ENCODE assay signal across 1 cellular context in the genomic region with DNA sequence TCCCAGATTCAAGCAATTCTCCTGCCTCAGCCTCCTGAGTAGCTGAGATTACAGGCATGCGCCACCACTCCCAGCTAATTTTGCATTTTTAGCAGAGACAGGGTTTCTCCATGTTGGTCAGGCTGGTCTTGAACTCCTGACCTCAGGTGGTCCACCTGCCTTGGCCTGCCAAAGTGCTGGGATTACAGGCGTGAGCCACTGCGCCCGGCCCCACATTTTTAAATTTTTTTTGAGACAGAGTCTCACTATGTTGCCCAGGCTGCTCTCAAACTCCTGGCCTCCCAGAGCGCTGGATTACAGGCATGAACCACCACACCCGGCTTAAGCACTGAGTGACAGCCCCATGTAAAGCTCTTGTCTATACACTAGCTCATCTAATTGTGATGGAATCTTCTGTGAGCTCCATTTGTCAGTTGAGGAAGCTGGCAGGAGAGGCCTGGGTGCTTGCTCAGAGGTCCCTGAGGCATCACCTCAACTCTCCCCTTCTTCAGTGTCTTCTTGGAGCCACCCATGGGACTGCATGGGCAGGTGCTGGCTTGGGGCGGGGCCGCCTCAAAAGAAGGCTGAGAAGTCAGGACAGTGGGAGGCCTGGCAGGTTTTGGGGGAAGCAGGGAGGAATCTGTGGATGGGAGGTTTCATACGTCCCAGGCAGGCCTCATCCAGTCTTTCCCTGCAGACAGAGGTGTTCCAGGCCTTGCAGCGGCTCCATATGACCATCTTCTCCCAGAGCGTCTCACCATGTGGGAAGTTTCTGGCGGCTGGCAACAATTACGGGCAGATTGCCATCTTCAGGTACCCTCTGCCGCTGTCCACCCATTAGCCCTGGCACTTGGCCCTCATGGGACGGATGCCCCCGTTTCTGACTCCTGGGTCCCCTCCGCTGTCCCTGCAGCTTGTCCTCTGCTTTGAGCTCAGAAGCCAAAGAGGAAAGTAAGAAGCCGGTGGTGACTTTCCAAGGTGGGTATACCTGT.
TF ChIP-seq lines count a peak whose summit lies in the region.

No MANE protein-coding gene starts in this region.

TF ChIP-seq in HEK293T, 16 proteins besides CTCF, POLR2A, EP300 and RAD21 (continued from another document):
- TF ChIP-seq, protein P1, sequence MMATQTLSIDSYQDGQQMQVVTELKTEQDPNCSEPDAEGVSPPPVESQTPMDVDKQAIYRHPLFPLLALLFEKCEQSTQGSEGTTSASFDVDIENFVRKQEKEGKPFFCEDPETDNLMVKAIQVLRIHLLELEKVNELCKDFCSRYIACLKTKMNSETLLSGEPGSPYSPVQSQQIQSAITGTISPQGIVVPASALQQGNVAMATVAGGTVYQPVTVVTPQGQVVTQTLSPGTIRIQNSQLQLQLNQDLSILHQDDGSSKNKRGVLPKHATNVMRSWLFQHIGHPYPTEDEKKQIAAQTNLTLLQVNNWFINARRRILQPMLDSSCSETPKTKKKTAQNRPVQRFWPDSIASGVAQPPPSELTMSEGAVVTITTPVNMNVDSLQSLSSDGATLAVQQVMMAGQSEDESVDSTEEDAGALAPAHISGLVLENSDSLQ (IDR thresholded peaks at IDR 0.05) = no peak
- TF ChIP-seq L3MBTL2 (conservative IDR thresholded peaks at IDR 0.05) = no peak
- TF ChIP-seq FOXM1 (IDR thresholded peaks at IDR 0.05; ENCODE audit: borderline replicate concordance) = no peak
- TF ChIP-seq LEF1 (IDR thresholded peaks at IDR 0.05; ENCODE audit: borderline replicate concordance) = no peak
